ENCODE assay signal across 14 cellular contexts in genomic region chr15:91468861-91469260, GRCh38.
DNase-seq lines count a peak whose midpoint lies in the region; ATAC-seq and TF ChIP-seq lines count a peak whose summit lies in the region.
"Had no signal": no experiment of that assay in that cellular context is flagged by ENCODE, and none has a peak within 500 bp of the region (broad histone marks: within the 10 kb centered on the region; RNA-seq: fewer than 3 reads in every experiment).

No MANE protein-coding gene starts in this region.

- H3K36me3 ChIP-seq in psoas muscle (ENCODE audit: insufficient read depth in 1 of 2, low read depth in 1 of 2): no peaks in the 10 kb centered on the region
- H3K36me3 ChIP-seq: ascending aorta, lower lobe of right lung, Peyer's patch had no signal

- H3K4me1 ChIP-seq in psoas muscle: no peaks in the 10 kb centered on the region
- H3K4me1 ChIP-seq: ascending aorta, lower lobe of right lung had no signal

- TF ChIP-seq CTCF in psoas muscle (IDR thresholded peaks at IDR 0.05): no peak

- intact Hi-C loops in psoas muscle (cut with DNase I): loop anchor here in 1 of 2 donors (5.0 kb wide), 2 partner anchors 37 to 52 kb away; no protein-coding TSS in a partner anchor

- H3K27me3 ChIP-seq in psoas muscle (ENCODE audit: insufficient read depth in 3 of 3, low read length in 2 of 3): no peaks in the 10 kb centered on the region
- H3K27me3 ChIP-seq: ascending aorta, Peyer's patch had no signal

- DNase-seq in stimulated activated naive CD4-positive, alpha-beta T cell treated with Interleukin-2 at 50 U/mL for 16 hours (lab: John Stamatoyannopoulos, UW): peak; percentile 6
- no peak for DNase-seq in stimulated activated naive CD4-positive, alpha-beta T cell (lab: John Stamatoyannopoulos, UW)
- peak; percentile 18 to 27 for DNase-seq in activated CD4-positive, alpha-beta T cell treated with anti-CD3 and anti-CD28 coated beads, Interleukin-2, amount 50 U/mL, for 48 hours
- DNase-seq in cerebellar cortex (ENCODE audit: low spot score) (peak; percentile 12), psoas muscle (no peak), SIG-M5 (lab: John Stamatoyannopoulos, UW) (no peak)
- DNase-seq: lower lobe of right lung, naive B cell, NCI-H510A treated with DMSO at 0.1 percent for 48 hours, Peyer's patch had no signal

- WGBS in psoas muscle, 3 donors: 69 to 74% (median 73%) methylated on average over 4 of the region's 4 CpGs

- no peak overlapping the region for H3K27ac ChIP-seq in psoas muscle
- H3K27ac ChIP-seq: ascending aorta, coronary artery, lower lobe of right lung had no signal

- ATAC-seq in psoas muscle (no peak), HG03175 (IDR thresholded peaks at IDR 0.05; ENCODE audit: unreplicated experiment) (no peak), HG02571 (IDR thresholded peaks at IDR 0.05; ENCODE audit: unreplicated experiment) (no peak)
- ATAC-seq: lower lobe of right lung had no signal

- H3K4me3 ChIP-seq in psoas muscle: no peak overlapping the region
- H3K4me3 ChIP-seq: ascending aorta, coronary artery, lower lobe of right lung, Peyer's patch had no signal

- H3K9me3 ChIP-seq in psoas muscle: no peaks in the 10 kb centered on the region
- H3K9me3 ChIP-seq: ascending aorta, lower lobe of right lung, Peyer's patch had no signal

Comparison
In these comparisons a context has a peak if more than half of its experiments do, and no peak if none do; other contexts are left out.
1. DNase-seq: peak in stimulated activated naive CD4-positive, alpha-beta T cell treated with Interleukin-2 at 50 U/mL for 16 hours (single experiment), activated CD4-positive, alpha-beta T cell treated with anti-CD3 and anti-CD28 coated beads, Interleukin-2, amount 50 U/mL, for 48 hours (2 of 2) and cerebellar cortex (single experiment); none in stimulated activated naive CD4-positive, alpha-beta T cell (0 of 6), psoas muscle (0 of 2) and SIG-M5 (single experiment).